ENCODE assay signal across 17 cellular contexts in genomic region chr3:37321863-37322262, GRCh38.
DNase-seq lines count a peak whose midpoint lies in the region; ATAC-seq and TF ChIP-seq lines count a peak whose summit lies in the region.
"Had no signal": no experiment of that assay in that cellular context is flagged by ENCODE, and none has a peak within 500 bp of the region (broad histone marks: within the 10 kb centered on the region; RNA-seq: fewer than 3 reads in every experiment).

No MANE protein-coding gene starts in this region.

- H3K27ac Mint-ChIP-seq in CD4-positive, CD25-positive, alpha-beta regulatory T cell, result peak overlapping the region in 1 of 3 donors; percentile 9
- H3K27ac Mint-ChIP-seq in effector memory CD8-positive, alpha-beta T cell, result peak overlapping the region; percentile 26 to 56

- no peaks in the 10 kb centered on the region for H3K27me3 ChIP-seq in CD4-positive, CD25-positive, alpha-beta regulatory T cell (ENCODE audit: control insufficient read depth, insufficient read depth, low read length)
- H3K27me3 ChIP-seq in trophoblast cell (ENCODE audit: insufficient read depth, low read length) (no peaks in the 10 kb centered on the region), prostate gland (replicated peaks; ENCODE audit: insufficient read depth) (no peaks in the 10 kb centered on the region)
- H3K27me3 ChIP-seq: testis had no signal

- H3K79me2 ChIP-seq in trophoblast cell (ENCODE audit: control insufficient read depth, insufficient read depth, low read length, poor library complexity), result no peaks in the 10 kb centered on the region

- peaks cover 5 to 36% (median 10%) of the 10 kb centered on the region in 4 donors for H3K4me1 Mint-ChIP-seq in CD4-positive, CD25-positive, alpha-beta regulatory T cell
- H3K4me1 Mint-ChIP-seq in effector memory CD8-positive, alpha-beta T cell (ENCODE audit: low read depth in 2 of 2), result peaks cover 13% of the 10 kb centered on the region in 2 donors
- H3K4me1 Mint-ChIP-seq: memory B cell had no signal

- POLR2A ChIA-PET in HEK293 (lab: Yijun Ruan, JAX), result no interaction called here

- H3K9ac ChIP-seq in trophoblast cell (ENCODE audit: low read length), result peak overlapping the region; percentile 9
- H3K9ac ChIP-seq: GM23248 had no signal

- no peak overlapping the region for H3K4ac ChIP-seq in trophoblast cell (ENCODE audit: low read depth, low read length)

- no peak for TF ChIP-seq POLR2A in prostate gland (IDR thresholded peaks at IDR 0.05)

- peaks cover 57% of the 10 kb centered on the region for H3K36me3 Mint-ChIP-seq in CD4-positive, CD25-positive, alpha-beta regulatory T cell
- peaks cover 80% of the 10 kb centered on the region for H3K36me3 Mint-ChIP-seq in effector memory CD8-positive, alpha-beta T cell (ENCODE audit: insufficient read depth)

- no peak overlapping the region for H2BK5ac ChIP-seq in trophoblast cell (ENCODE audit: low read depth, low read length, poor library complexity)

- no peak for ATAC-seq in CD4-positive, CD25-positive, alpha-beta regulatory T cell (ENCODE audit: low read depth in 2 of 2)
- no peak for ATAC-seq in effector memory CD8-positive, alpha-beta T cell (replicated peaks)
- ATAC-seq: PC-3 had no signal

- H3K4me3 Mint-ChIP-seq in CD4-positive, CD25-positive, alpha-beta regulatory T cell, result no peak overlapping the region
- peak overlapping the region in 1 of 2 donors; percentile 15 for H3K4me3 Mint-ChIP-seq in effector memory CD8-positive, alpha-beta T cell
- H3K4me3 Mint-ChIP-seq: memory B cell had no signal

- no peak overlapping the region for H4K91ac ChIP-seq in trophoblast cell (ENCODE audit: low read depth, low read length)

- no CpG with 5 or more reads among the region's 2 CpGs for WGBS in trophoblast cell (ENCODE audit: extremely low coverage, insufficient coverage, insufficient read length)
- WGBS in prostate gland, result 49% methylated on average over 2 of the region's 2 CpGs

- CTCF ChIA-PET in HEK293 (lab: Yijun Ruan, JAX), result interaction anchor here (1.1 kb wide), 1 partner anchor 11 kb away, joined by 3 read pairs; no protein-coding TSS in a partner anchor

- no peak overlapping the region for H2AFZ ChIP-seq in trophoblast cell (ENCODE audit: insufficient read depth, low read length, poor library complexity)
- H2AFZ ChIP-seq: GM23248 had no signal

- no peak overlapping the region for H4K8ac ChIP-seq in trophoblast cell (ENCODE audit: low read depth, low read length)

- peaks cover 70% of the 10 kb centered on the region for H3K36me3 ChIP-seq in CD4-positive, CD25-positive, alpha-beta regulatory T cell (ENCODE audit: control insufficient read depth, insufficient read depth, low read length)
- H3K36me3 ChIP-seq in HEK293 (ENCODE audit: control insufficient read depth in 2 of 2, insufficient read depth in 1 of 2, low read length in 2 of 2), result peaks cover 13 to 36% of the 10 kb centered on the region in 2 experiments
- peaks cover 11 to 13% of the 10 kb centered on the region in 2 experiments for H3K36me3 ChIP-seq in trophoblast cell (ENCODE audit: control insufficient read depth in 1 of 2, insufficient read depth in 2 of 2, low read length in 2 of 2)
- H3K36me3 ChIP-seq in prostate gland, result no peaks in the 10 kb centered on the region

- H2BK120ac ChIP-seq in trophoblast cell (ENCODE audit: insufficient read depth, low read length, poor library complexity), result no peak overlapping the region

- no peak overlapping the region for H2AK5ac ChIP-seq in trophoblast cell (ENCODE audit: low read length)

- TF ChIP-seq CTCF in HEK293 (tag by site-specific recombination; IDR thresholded peaks at IDR 0.05), result no peak
- TF ChIP-seq CTCF in GM10266 (IDR thresholded peaks at IDR 0.05; ENCODE audit: control insufficient read depth, insufficient read depth, low read depth, missing control alignments), result no peak
- no peak for TF ChIP-seq CTCF in prostate gland (IDR thresholded peaks at IDR 0.05)

- intact Hi-C loops in prostate gland (cut with DNase I), result no loop called here

- no peak overlapping the region for H3K14ac ChIP-seq in trophoblast cell (ENCODE audit: low read length)

- no peak overlapping the region for H4K12ac ChIP-seq in trophoblast cell (ENCODE audit: low read depth, low read length)

- no peaks in the 10 kb centered on the region for H3K9me3 Mint-ChIP-seq in CD4-positive, CD25-positive, alpha-beta regulatory T cell
- no peaks in the 10 kb centered on the region for H3K9me3 Mint-ChIP-seq in effector memory CD8-positive, alpha-beta T cell
- H3K9me3 Mint-ChIP-seq: memory B cell had no signal

- no peaks in the 10 kb centered on the region for H3K27me3 Mint-ChIP-seq in CD4-positive, CD25-positive, alpha-beta regulatory T cell
- no peaks in the 10 kb centered on the region for H3K27me3 Mint-ChIP-seq in effector memory CD8-positive, alpha-beta T cell
- H3K27me3 Mint-ChIP-seq: memory B cell had no signal

- H2BK12ac ChIP-seq in trophoblast cell (ENCODE audit: low read length), result no peak overlapping the region

- no peaks in the 10 kb centered on the region for H3K4me1 ChIP-seq in CD4-positive, CD25-positive, alpha-beta regulatory T cell (ENCODE audit: control insufficient read depth, insufficient read depth, low read length, poor library complexity, severe bottlenecking)
- H3K4me1 ChIP-seq in HEK293 (ENCODE audit: control insufficient read depth, insufficient read depth, low read length), result no peaks in the 10 kb centered on the region
- no peaks in the 10 kb centered on the region for H3K4me1 ChIP-seq in trophoblast cell (ENCODE audit: control insufficient read depth in 1 of 2, insufficient read depth in 2 of 2, low read length in 2 of 2)
- no peaks in the 10 kb centered on the region for H3K4me1 ChIP-seq in prostate gland (replicated peaks)
- H3K4me1 ChIP-seq: Caco-2 had no signal

- peak overlapping the region; percentile 7 for H3K4me3 ChIP-seq in CD4-positive, CD25-positive, alpha-beta regulatory T cell (ENCODE audit: low read depth, low read length)
- no peak overlapping the region for H3K4me3 ChIP-seq in HEK293 (ENCODE audit: low read depth, low read length)
- no peak overlapping the region for H3K4me3 ChIP-seq in trophoblast cell (ENCODE audit: low read depth, low read length)
- no peak overlapping the region for H3K4me3 ChIP-seq in prostate gland
- H3K4me3 ChIP-seq: GM23248, testis had no signal

- H3K27ac ChIP-seq in CD4-positive, CD25-positive, alpha-beta regulatory T cell (ENCODE audit: insufficient read depth, low read length, poor library complexity, severe bottlenecking), result no peak overlapping the region
- no peak overlapping the region for H3K27ac ChIP-seq in HEK293 (ENCODE audit: extremely low read depth, low read depth, low read length)
- H3K27ac ChIP-seq in trophoblast cell (ENCODE audit: low read depth, low read length), result no peak overlapping the region
- no peak overlapping the region for H3K27ac ChIP-seq in prostate gland
- H3K27ac ChIP-seq: GM23248 had no signal

- H3K79me1 ChIP-seq in trophoblast cell (ENCODE audit: low read length), result no peaks in the 10 kb centered on the region

- no peak overlapping the region for H3K18ac ChIP-seq in trophoblast cell (ENCODE audit: low read length)

- no peak overlapping the region for H3K4me2 ChIP-seq in trophoblast cell (ENCODE audit: low read length)

- no peak for DNase-seq in CD4-positive, CD25-positive, alpha-beta regulatory T cell
- no peak for DNase-seq in effector memory CD8-positive, alpha-beta T cell
- DNase-seq in trophoblast cell, result no peak
- no peak for DNase-seq in GM10266 (ENCODE audit: extremely low spot score)
- DNase-seq in hepatic stellate cell (ENCODE audit: low spot score), result no peak
- DNase-seq in prostate gland (ENCODE audit: low spot score), result no peak
- DNase-seq: activated CD4-positive, CD25-positive, alpha-beta regulatory T cell; activated naive CD4-positive, alpha-beta T cell; Caco-2; GM23248; KBM-7; NCI-H1694; NCI-H82; PC-3; testis had no signal

- no peaks in the 10 kb centered on the region for H3K9me3 ChIP-seq in CD4-positive, CD25-positive, alpha-beta regulatory T cell (ENCODE audit: control insufficient read depth in 2 of 2, low read length in 2 of 2)
- H3K9me3 ChIP-seq in HEK293 (ENCODE audit: control insufficient read depth, insufficient read depth, low read depth, low read length), result no peaks in the 10 kb centered on the region
- H3K9me3 ChIP-seq in trophoblast cell (ENCODE audit: insufficient read depth, low read depth, low read length), result no peaks in the 10 kb centered on the region
- H3K9me3 ChIP-seq in prostate gland, result no peaks in the 10 kb centered on the region
- H3K9me3 ChIP-seq: Caco-2, testis had no signal

- H3K23ac ChIP-seq in trophoblast cell (ENCODE audit: low read length), result no peak overlapping the region

TF ChIP-seq in HEK293, 187 proteins besides CTCF, POLR2A, EP300 and RAD21:
- TF ChIP-seq ZNF558 (tag by site-specific recombination; IDR thresholded peaks at IDR 0.05) (peak; percentile 51; the same call in 1 of the 2 replicates), ZNF16 (tag by site-specific recombination; IDR thresholded peaks at IDR 0.05; ENCODE audit: low read depth) (no peak)
